Comparison of ENCODE assay signal across 21 cellular contexts in genomic region chr15:84731774-84732173, GRCh38. TPM values are rescaled to one million over a fixed set of nuclear protein-coding genes. Genes with fewer than 3 reads are reported as not detected.
DNase-seq lines count a peak whose midpoint lies in the region; ATAC-seq, FAIRE-seq and TF ChIP-seq lines count a peak whose summit lies in the region.
"Had no signal": no experiment of that assay in that cellular context is flagged by ENCODE, and none has a peak within 500 bp of the region (broad histone marks: within the 10 kb centered on the region; RNA-seq: fewer than 3 reads in every experiment).

No MANE protein-coding gene starts in this region.

- TF ChIP-seq CTCF in fibroblast of lung (conservative IDR thresholded peaks at IDR 0.05 in 1 of 2, IDR thresholded peaks at IDR 0.05 in 1 of 2; ENCODE audit: low read depth in 1 of 2, low read length in 2 of 2) (no peak), pancreas (IDR thresholded peaks at IDR 0.05) (no peak)

- no peak for FAIRE-seq in pancreas (lab: Jason Lieb, UNC)
- FAIRE-seq: G401.6, GM12892 had no signal

- no peaks in the 10 kb centered on the region for H4K20me1 ChIP-seq in fibroblast of lung (ENCODE audit: control insufficient read depth, extremely low read depth, insufficient read depth, low read length)

- no peaks in the 10 kb centered on the region for H3K9me3 ChIP-seq in fibroblast of lung (ENCODE audit: control insufficient read depth, insufficient read depth, low read depth, low read length)
- H3K9me3 ChIP-seq in pancreas = no peaks in the 10 kb centered on the region
- H3K9me3 ChIP-seq: adrenal gland, BE2C, SK-N-SH, vagina had no signal

- no peaks in the 10 kb centered on the region for H3K79me2 ChIP-seq in fibroblast of lung (ENCODE audit: control insufficient read depth, insufficient read depth, low read length)

- H3K27me3 ChIP-seq in fibroblast of lung (ENCODE audit: control insufficient read depth, insufficient read depth, low read length) (no peaks in the 10 kb centered on the region), pancreas (no peaks in the 10 kb centered on the region)
- H3K27me3 ChIP-seq: adrenal gland, BE2C, vagina had no signal

- H3K36me3 ChIP-seq in fibroblast of lung (ENCODE audit: control insufficient read depth, insufficient read depth, low read length) (no peaks in the 10 kb centered on the region), pancreas (no peaks in the 10 kb centered on the region)
- H3K36me3 ChIP-seq: adrenal gland, BE2C, vagina had no signal

- H3K4me3 ChIP-seq in fibroblast of lung (replicated peaks in 1 of 4; ENCODE audit: control extremely low read depth in 1 of 4, insufficient read depth in 1 of 4, low read depth in 3 of 4, low read length in 4 of 4) (no peak overlapping the region), pancreas (no peak overlapping the region)
- H3K4me3 ChIP-seq: adrenal gland, skin epidermis, vagina had no signal

- ATAC-seq in activated CD4-positive, CD25-positive, alpha-beta regulatory T cell treated with anti-CD3 and anti-CD28 coated beads, Interleukin-2, amount 50 U/mL, for 24 hours = no peak
- no peak for ATAC-seq in pancreas
- ATAC-seq in stimulated activated naive CD8-positive, alpha-beta T cell treated with anti-CD3 and anti-CD28 coated beads, Interleukin-15, Interleukin-2, amounts not matched to agents 100 U/mL and 50 U/mL, for 24 hours = no peak
- ATAC-seq: activated CD4-positive, alpha-beta T cell treated with anti-CD3 and anti-CD28 coated beads for 36 hours had no signal

- no peaks in the 10 kb centered on the region for H3K4me1 ChIP-seq in fibroblast of lung (ENCODE audit: control insufficient read depth, extremely low read depth, insufficient read depth, low read length)
- H3K4me1 ChIP-seq in pancreas = peaks cover 0 to 2% (median 0%) of the 10 kb centered on the region in 3 donors
- H3K4me1 ChIP-seq: BE2C, vagina had no signal

- intact Hi-C loops in pancreas (cut with DNase I) = no loop called here

- no peak overlapping the region for H3K4me2 ChIP-seq in fibroblast of lung (ENCODE audit: extremely low read depth, insufficient read depth, low read length)
- H3K4me2 ChIP-seq: SK-N-SH had no signal

- DNase-seq in GM04503 (ENCODE audit: low read depth) = peak; percentile 86
- peak; percentile 64 for DNase-seq in RPMI7951 (ENCODE audit: low read depth)
- peak; percentile 86 to 96 for DNase-seq in fibroblast of lung (ENCODE audit: low read depth in 2 of 2)
- peak; percentile 79 for DNase-seq in renal cortical epithelial cell (ENCODE audit: low read depth)
- DNase-seq in pancreas = no peak
- no peak for DNase-seq in stimulated activated naive CD8-positive, alpha-beta T cell treated with anti-CD3 and anti-CD28 coated beads, Interleukin-15, Interleukin-2, amounts not matched to agents 100 U/mL and 50 U/mL, for 24 hours
- DNase-seq: activated CD4-positive, alpha-beta T cell treated with anti-CD3 and anti-CD28 coated beads for 36 hours; adrenal gland; BE2C; Calu3; NCI-H146; posterior cingulate gyrus; SK-N-SH; stimulated activated CD4-positive, alpha-beta T cell treated with anti-CD3 and anti-CD28 coated beads, Interleukin-4, amount 100 ng/mL, for 24 hours; substantia nigra; T1000 had no signal

- no peak overlapping the region for H2AFZ ChIP-seq in fibroblast of lung (ENCODE audit: low read length)

- H3K27ac ChIP-seq in fibroblast of lung (ENCODE audit: insufficient read depth, low read length) (no peak overlapping the region), pancreas (no peak overlapping the region)
- H3K27ac ChIP-seq: adrenal gland, skin epidermis, vagina had no signal

- H3K9ac ChIP-seq in fibroblast of lung (ENCODE audit: insufficient read depth, low read length) = no peak overlapping the region
- H3K9ac ChIP-seq: SK-N-SH had no signal

RNA-seq across cellular contexts. Expression of gene SEC11A, which starts 15.8 kb away (rescaled TPM):
- total RNA-seq in RPMI7951 (2014; rRNA removed; shearing (Covaris generic)) = 257 and 259 TPM in 2 replicates
- total RNA-seq in fibroblast of lung = 263 and 300 TPM in 2 replicates
- polyA plus RNA-seq in fibroblast of lung = 243 and 254 TPM in 2 replicates
- 206 and 222 TPM in 2 replicates for polyA plus RNA-seq in fibroblast of lung (2012)
- 45.0 and 50.6 TPM in 2 replicates for polyA minus RNA-seq in fibroblast of lung (ENCODE audit: low replicate concordance)
- total RNA-seq in renal cortical epithelial cell = 291 and 378 TPM in 2 replicates
- total RNA-seq in pancreas = 10 to 100 TPM; 43.7 to 77.5 (median 67.8) TPM
- polyA plus RNA-seq in pancreas = 10 to 100 TPM; 71.3 to 98.7 TPM

RNA-seq across cellular contexts. Expression of gene ZNF592, which starts 16.6 kb away (rescaled TPM):
- 6.4 and 7.4 TPM in 2 replicates for total RNA-seq in RPMI7951 (2014; rRNA removed; shearing (Covaris generic))
- 3.1 and 5.1 TPM in 2 replicates for total RNA-seq in fibroblast of lung
- 7.3 and 7.5 TPM in 2 replicates for polyA plus RNA-seq in fibroblast of lung
- polyA plus RNA-seq in fibroblast of lung (2012) = 9.1 and 10.4 TPM in 2 replicates
- 17.6 and 24.5 TPM in 2 replicates for polyA minus RNA-seq in fibroblast of lung (ENCODE audit: low replicate concordance)
- 2.4 and 16.8 TPM in 2 replicates for total RNA-seq in renal cortical epithelial cell
- total RNA-seq in pancreas = 10 to 100 TPM; 11.5 to 16.6 (median 12.2) TPM
- polyA plus RNA-seq in pancreas = 1 to 10 TPM; 9.1 to 9.9 TPM

Comparison
In these comparisons a context has a peak if more than half of its experiments do, and no peak if none do; other contexts are left out.
1. DNase-seq: peak in GM04503 (single experiment), RPMI7951 (single experiment), fibroblast of lung (2 of 2) and renal cortical epithelial cell (single experiment); none in pancreas (0 of 6) and stimulated activated naive CD8-positive, alpha-beta T cell treated with anti-CD3 and anti-CD28 coated beads, Interleukin-15, Interleukin-2, amounts not matched to agents 100 U/mL and 50 U/mL, for 24 hours (single experiment).